In the genomic region with DNA sequence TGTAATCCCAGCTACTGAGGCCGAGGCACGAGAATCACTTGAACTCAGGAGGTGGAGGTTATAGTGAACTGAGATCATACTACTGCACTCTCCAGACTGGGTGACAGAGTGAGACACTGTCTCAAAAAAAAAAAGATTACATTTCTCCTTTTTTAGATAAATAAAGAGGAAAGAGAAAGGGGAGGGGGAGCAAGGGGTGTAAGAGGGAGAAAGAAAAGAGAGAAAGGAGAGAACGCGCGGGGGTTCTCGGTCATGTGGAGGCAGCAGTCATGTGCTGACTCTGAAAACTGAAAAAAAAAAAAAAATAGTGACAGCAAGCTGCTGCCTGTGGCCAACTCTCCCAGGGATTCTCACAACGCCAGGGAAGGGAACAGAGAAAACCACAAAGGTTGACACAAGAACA, we compare ENCODE assay signal across 18 cellular contexts. TPM values are rescaled to one million over a fixed set of nuclear protein-coding genes. Genes with fewer than 3 reads are reported as not detected.
DNase-seq lines count a peak whose midpoint lies in the region; ATAC-seq, FAIRE-seq and TF ChIP-seq lines count a peak whose summit lies in the region.
"Had no signal": no experiment of that assay in that cellular context is flagged by ENCODE, and none has a peak within 500 bp of the region (broad histone marks: within the 10 kb centered on the region; RNA-seq: fewer than 3 reads in every experiment).

No MANE protein-coding gene starts in this region.

- no peak for TF ChIP-seq POLR2A in esophagus squamous epithelium (IDR thresholded peaks at IDR 0.05)
- no peak for TF ChIP-seq POLR2A in lower leg skin (IDR thresholded peaks at IDR 0.05)

- H3K9me3 ChIP-seq in right cardiac atrium (ENCODE audit: control insufficient read depth, low read length) = no peaks in the 10 kb centered on the region
- no peaks in the 10 kb centered on the region for H3K9me3 ChIP-seq in right atrium auricular region
- H3K9me3 ChIP-seq in esophagus squamous epithelium = no peaks in the 10 kb centered on the region
- H3K9me3 ChIP-seq in pancreas = no peaks in the 10 kb centered on the region
- H3K9me3 ChIP-seq in CD4-positive, alpha-beta memory T cell (ENCODE audit: control insufficient read depth in 1 of 2, low read length in 2 of 2) = no peaks in the 10 kb centered on the region

- no peak for FAIRE-seq in pancreas (lab: Jason Lieb, UNC)
- FAIRE-seq: GM12891, urothelium cell line had no signal

- no peaks in the 10 kb centered on the region for H3K27me3 Mint-ChIP-seq in CD4-positive, alpha-beta memory T cell
- H3K27me3 Mint-ChIP-seq: effector memory CD8-positive, alpha-beta T cell had no signal

- peaks cover 0 to 2% (median 0%) of the 10 kb centered on the region in 8 donors for H3K9me3 Mint-ChIP-seq in CD4-positive, alpha-beta memory T cell
- H3K9me3 Mint-ChIP-seq: effector memory CD8-positive, alpha-beta T cell had no signal

- H3K4me3 ChIP-seq in right cardiac atrium (ENCODE audit: low read length) (no peak overlapping the region), right atrium auricular region (no peak overlapping the region), esophagus squamous epithelium (peak overlapping the region in 1 of 4 donors; percentile 21), pancreas (no peak overlapping the region), lower leg skin (ENCODE audit: low read depth, poor library complexity, severe bottlenecking) (no peak overlapping the region)
- no peak overlapping the region for H3K4me3 ChIP-seq in CD4-positive, alpha-beta memory T cell (ENCODE audit: low read length in 2 of 2)

- peaks cover 6% of the 10 kb centered on the region for H3K4me1 ChIP-seq in right cardiac atrium (ENCODE audit: control insufficient read depth, insufficient read depth, low read length)
- H3K4me1 ChIP-seq in right atrium auricular region = peaks cover 0 to 20% of the 10 kb centered on the region in 2 donors
- peaks cover 0 to 64% (median 23%) of the 10 kb centered on the region in 3 donors for H3K4me1 ChIP-seq in esophagus squamous epithelium
- peaks cover 0 to 27% (median 0%) of the 10 kb centered on the region in 3 donors for H3K4me1 ChIP-seq in pancreas
- peaks cover 16% of the 10 kb centered on the region for H3K4me1 ChIP-seq in CD4-positive, alpha-beta memory T cell (ENCODE audit: insufficient read depth, low read length)

- peaks cover 10 to 17% (median 13%) of the 10 kb centered on the region in 4 donors for H3K4me1 Mint-ChIP-seq in CD4-positive, alpha-beta memory T cell

- H3K27ac ChIP-seq in right cardiac atrium (ENCODE audit: low read length) = peak overlapping the region; percentile 61
- peak overlapping the region in 1 of 2 donors; percentile 62 for H3K27ac ChIP-seq in right atrium auricular region
- peak overlapping the region in 3 of 4 donors; percentile 69 to 82 (median 78) for H3K27ac ChIP-seq in esophagus squamous epithelium
- peak overlapping the region in 1 of 4 donors; percentile 2 for H3K27ac ChIP-seq in pancreas
- no peak overlapping the region for H3K27ac ChIP-seq in CD4-positive, alpha-beta memory T cell (ENCODE audit: low read depth, low read length)
- H3K27ac ChIP-seq: HL-60 had no signal

- POLR2A ChIA-PET in CD4-positive, alpha-beta memory T cell (lab: Charles Lee; ENCODE audit: partially characterized antibody) = no interaction called here

- CTCF ChIA-PET in CD4-positive, alpha-beta memory T cell (lab: Charles Lee; ENCODE audit: partially characterized antibody) = interaction anchor here (1.1 kb wide), 1 partner anchor 8 kb away, joined by 5 read pairs; no protein-coding TSS in a partner anchor

- DNase-seq in right cardiac atrium (no peak), right atrium auricular region (ENCODE audit: low spot score) (no peak), esophagus squamous epithelium (lab: John Stamatoyannopoulos, UW) (no peak), pancreas (no peak), lower leg skin (ENCODE audit: low spot score in 2 of 2) (no peak), SK-N-DZ (ENCODE audit: low spot score) (no peak)
- DNase-seq in CD4-positive, alpha-beta memory T cell = no peak
- DNase-seq: activated CD8-positive, alpha-beta T cell treated with anti-CD3 and anti-CD28 coated beads, Interleukin-2, amount 10 ng/mL, durations not matched to agents 7 days and 5 days; activated effector memory CD4-positive, alpha-beta T cell treated with Interleukin-2 at 50 U/mL for 16 hours; effector memory CD8-positive, alpha-beta T cell; glutamatergic neuron; nucleus accumbens had no signal

- H3K36me3 ChIP-seq in right atrium auricular region = no peaks in the 10 kb centered on the region
- no peaks in the 10 kb centered on the region for H3K36me3 ChIP-seq in esophagus squamous epithelium
- no peaks in the 10 kb centered on the region for H3K36me3 ChIP-seq in pancreas
- no peaks in the 10 kb centered on the region for H3K36me3 ChIP-seq in CD4-positive, alpha-beta memory T cell (ENCODE audit: insufficient read depth, low read length)

- intact Hi-C loops in right cardiac atrium (cut with DNase I) = loop anchor here in 2 of 4 donors (10.0 kb wide), 2 partner anchors 52 to 102 kb away; no protein-coding TSS in a partner anchor
- intact Hi-C loops in esophagus squamous epithelium (cut with DNase I) = no loop called here
- intact Hi-C loops in pancreas (cut with DNase I) = no loop called here
- intact Hi-C loops in CD4-positive, alpha-beta memory T cell (cut with micrococcal nuclease) = no loop called here
- intact Hi-C loops in lower leg skin (cut with DNase I; ENCODE audit: low total_unique reads) = no loop called here

- ATAC-seq in right cardiac atrium = no peak
- ATAC-seq in pancreas = peak in 3 of 4 donors; percentile 28 to 64 (median 56)
- no peak for ATAC-seq in GM21367 (IDR thresholded peaks at IDR 0.05; ENCODE audit: unreplicated experiment)
- ATAC-seq: activated CD8-positive, alpha-beta T cell treated with anti-CD3 and anti-CD28 coated beads, Interleukin-2, amount 10 ng/mL, durations not matched to agents 7 days and 5 days; effector memory CD8-positive, alpha-beta T cell had no signal

- TF ChIP-seq CTCF in right atrium auricular region (IDR thresholded peaks at IDR 0.05) (no peak), esophagus squamous epithelium (IDR thresholded peaks at IDR 0.05) (no peak), pancreas (IDR thresholded peaks at IDR 0.05) (no peak), lower leg skin (IDR thresholded peaks at IDR 0.05) (no peak)

- H3K27me3 ChIP-seq in right cardiac atrium (ENCODE audit: control insufficient read depth, insufficient read depth) (no peaks in the 10 kb centered on the region), right atrium auricular region (no peaks in the 10 kb centered on the region), esophagus squamous epithelium (no peaks in the 10 kb centered on the region), pancreas (no peaks in the 10 kb centered on the region)
- H3K27me3 ChIP-seq in CD4-positive, alpha-beta memory T cell (ENCODE audit: insufficient read depth, low read length) = no peaks in the 10 kb centered on the region

- H3K36me3 Mint-ChIP-seq in CD4-positive, alpha-beta memory T cell = no peaks in the 10 kb centered on the region

- no peak overlapping the region for H3K4me3 Mint-ChIP-seq in CD4-positive, alpha-beta memory T cell
- H3K4me3 Mint-ChIP-seq: activated CD8-positive, alpha-beta T cell treated with anti-CD3 and anti-CD28 coated beads, Interleukin-2, amount 10 ng/mL, durations not matched to agents 7 days and 5 days; effector memory CD8-positive, alpha-beta T cell had no signal

- no peak overlapping the region for H3K27ac Mint-ChIP-seq in CD4-positive, alpha-beta memory T cell
- H3K27ac Mint-ChIP-seq: activated CD8-positive, alpha-beta T cell treated with anti-CD3 and anti-CD28 coated beads, Interleukin-2, amount 10 ng/mL, durations not matched to agents 7 days and 5 days; effector memory CD8-positive, alpha-beta T cell had no signal

- 48% methylated on average over 7 of the region's 7 CpGs for WGBS in right cardiac atrium
- WGBS in esophagus squamous epithelium, 2 donors = 53 to 58% methylated on average over 7 of the region's 7 CpGs
- WGBS in pancreas, 2 donors = 37 to 42% methylated on average over 7 of the region's 7 CpGs
- 48 to 68% methylated on average over 7 of the region's 7 CpGs for WGBS in lower leg skin, 2 donors

RNA-seq across cellular contexts. Expression of a gene that starts 14.3 kb away (rescaled TPM):
- total RNA-seq in right cardiac atrium = not detected
- polyA plus RNA-seq in right cardiac atrium = not detected
- total RNA-seq in right atrium auricular region = not detected
- total RNA-seq in esophagus squamous epithelium = 1 to 10 TPM in 2 of 4 donors, not detected in 2; 5.9 to 6.6 TPM
- 1 to 10 TPM in 1 of 6 donors, not detected in 5; 4.3 TPM for total RNA-seq in pancreas
- polyA plus RNA-seq in pancreas = under 1 TPM in 1 of 2 donors, not detected in 1; 0.94 TPM
- not detected for total RNA-seq in CD4-positive, alpha-beta memory T cell
- polyA plus RNA-seq in CD4-positive, alpha-beta memory T cell = not detected
- total RNA-seq in lower leg skin = not detected
- polyA plus RNA-seq in SK-N-DZ (2014; cell fraction: cytosol; rRNA removed) = not detected in 2 replicates
- polyA plus RNA-seq in SK-N-DZ (2014; cell fraction: nucleus; rRNA removed) = not detected in 2 replicates
- total RNA-seq: activated CD8-positive, alpha-beta T cell treated with anti-CD3 and anti-CD28 coated beads, Interleukin-2, amount 10 ng/mL, durations not matched to agents 7 days and 5 days; liver; RPMI7951 had no signal
- polyA plus RNA-seq: liver had no signal

Comparison
In these comparisons a context has a peak if more than half of its experiments do, and no peak if none do; other contexts are left out.
1. ATAC-seq: peak in pancreas (3 of 4); none in right cardiac atrium (0 of 2) and GM21367 (single experiment).